Comparison of ENCODE assay signal across 10 cellular contexts in the genomic region with DNA sequence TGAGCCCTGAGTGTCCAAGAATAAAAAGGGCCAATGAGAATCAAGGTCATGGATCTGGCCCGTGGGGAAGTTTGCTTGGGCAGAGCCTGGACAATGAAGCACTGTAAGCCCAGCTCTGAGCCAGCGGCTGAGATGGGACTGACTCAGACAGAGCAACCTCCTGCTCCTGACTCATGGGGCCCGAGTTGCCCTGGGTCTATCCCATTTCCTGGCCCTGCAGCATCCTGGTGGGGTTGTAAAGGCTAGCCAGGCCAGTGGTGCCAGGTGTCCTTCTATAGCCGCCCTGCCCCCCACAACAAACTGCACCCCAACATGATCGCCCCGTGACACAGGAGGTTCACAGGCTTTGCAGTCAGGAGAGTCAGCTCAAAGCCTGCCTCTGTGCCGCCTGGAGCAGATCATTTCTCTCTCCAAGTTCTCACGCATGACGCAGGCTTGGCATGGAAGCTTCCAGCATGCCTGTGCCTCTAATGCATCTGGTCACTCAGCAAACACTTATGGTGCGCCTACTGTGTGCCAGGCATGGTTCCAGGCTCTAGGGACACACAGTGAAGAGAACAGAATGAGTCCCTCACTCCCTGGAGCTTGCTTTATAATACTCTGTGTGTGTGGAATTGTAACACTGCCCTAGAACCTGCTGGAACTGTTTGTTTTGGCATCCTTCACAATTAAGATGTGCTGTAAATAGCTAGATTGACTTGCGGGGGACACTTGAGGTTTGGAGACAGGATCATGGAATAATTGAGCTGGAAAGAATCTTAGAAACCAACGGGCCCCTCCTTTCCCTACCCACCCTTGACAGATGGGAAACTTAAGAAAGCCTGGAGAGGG. TPM values are rescaled to one million over a fixed set of nuclear protein-coding genes. Genes with fewer than 3 reads are reported as not detected.
DNase-seq lines count a peak whose midpoint lies in the region; ATAC-seq, FAIRE-seq and TF ChIP-seq lines count a peak whose summit lies in the region.
"Had no signal": no experiment of that assay in that cellular context is flagged by ENCODE, and none has a peak within 500 bp of the region (broad histone marks: within the 10 kb centered on the region; RNA-seq: fewer than 3 reads in every experiment).

No MANE protein-coding gene starts in this region.

- CTCF ChIA-PET in HEK293 (lab: Yijun Ruan, JAX), result no interaction called here

- no peak for ATAC-seq in GM21423 (IDR thresholded peaks at IDR 0.05; ENCODE audit: unreplicated experiment)

- no peak for TF ChIP-seq CTCF in HEK293 (tag by site-specific recombination; IDR thresholded peaks at IDR 0.05)

- POLR2A ChIA-PET in HEK293 (lab: Yijun Ruan, JAX), result interaction anchor here (0.5 kb wide), 1 partner anchor 43 kb away, joined by 5 read pairs; no protein-coding TSS in a partner anchor

- no peak for FAIRE-seq in GM12892 (lab: Jason Lieb, UNC)

- intact Hi-C loops in head of caudate nucleus (cut with DNase I), result no loop called here

- DNase-seq in amygdala (lab: John Stamatoyannopoulos, UW) (peak in 38 of 56 donors; percentile 2 to 90 (median 40)), head of caudate nucleus (peak in 33 of 42 donors; percentile 4 to 81 (median 38)), substantia nigra (lab: John Stamatoyannopoulos, UW) (peak in 38 of 49 donors; percentile 2 to 75 (median 36)), GM12892 (ENCODE audit: insufficient read length) (no peak), SHP77 treated with DMSO at 0.1 percent for 48 hours (lab: John Stamatoyannopoulos, UW) (no peak), NCI-H1092 (lab: John Stamatoyannopoulos, UW) (no peak)
- DNase-seq: activated naive CD8-positive, alpha-beta T cell treated with anti-CD3 and anti-CD28 coated beads, Interleukin-2, amount 10 ng/mL, durations not matched to agents 7 days and 5 days; SIG-M5 had no signal

- H3K9me3 ChIP-seq in HEK293 (ENCODE audit: control insufficient read depth, insufficient read depth, low read depth, low read length), result no peaks in the 10 kb centered on the region

- TF ChIP-seq POLR2A in GM12892 (IDR thresholded peaks at IDR 0.05; ENCODE audit: low read depth, low read length), result no peak

- H3K36me3 ChIP-seq in HEK293 (ENCODE audit: control insufficient read depth in 2 of 2, insufficient read depth in 1 of 2, low read length in 2 of 2), result no peaks in the 10 kb centered on the region

- no peak overlapping the region for H3K4me3 ChIP-seq in HEK293 (ENCODE audit: low read depth, low read length)

- no peaks in the 10 kb centered on the region for H3K4me1 ChIP-seq in HEK293 (ENCODE audit: control insufficient read depth, insufficient read depth, low read length)

- H3K27ac ChIP-seq in HEK293 (ENCODE audit: extremely low read depth, low read depth, low read length), result no peak overlapping the region
- H3K27ac ChIP-seq in substantia nigra (ENCODE audit: low read depth, low read length, poor library complexity, severe bottlenecking), result peak overlapping the region; percentile 73

TF ChIP-seq in HEK293, 187 proteins besides CTCF, POLR2A, EP300 and RAD21:
- no peak for TF ChIP-seq ZFP3 (tag by site-specific recombination; IDR thresholded peaks at IDR 0.05; ENCODE audit: low read depth)
- TF ChIP-seq GLIS1 (tag by site-specific recombination; IDR thresholded peaks at IDR 0.05), result 0 out of 2 replicates have a peak, but pooled peaks have one; percentile 7

RNA-seq across cellular contexts. Expression of gene MYH16, which starts 4.9 kb away (rescaled TPM):
- not detected for polyA plus RNA-seq in GM12892 (2012; ENCODE audit: missing spikeins)

RNA-seq across cellular contexts. Expression of gene ARPC1A, which starts 58.0 kb away (rescaled TPM):
- polyA plus RNA-seq in GM12892 (2012; ENCODE audit: missing spikeins), result 57.4 TPM

RNA-seq across cellular contexts. Expression of gene KPNA7, which starts 59.8 kb away (rescaled TPM):
- polyA plus RNA-seq in GM12892 (2012; ENCODE audit: missing spikeins), result not detected

Comparison
In these comparisons a context has a peak if more than half of its experiments do, and no peak if none do; other contexts are left out.
1. DNase-seq: peak in amygdala (38 of 56), head of caudate nucleus (33 of 42) and substantia nigra (38 of 49); none in GM12892 (single experiment), SHP77 treated with DMSO at 0.1 percent for 48 hours (single experiment) and NCI-H1092 (single experiment).